1 cellular context compared by ENCODE assay signal in the genomic region with DNA sequence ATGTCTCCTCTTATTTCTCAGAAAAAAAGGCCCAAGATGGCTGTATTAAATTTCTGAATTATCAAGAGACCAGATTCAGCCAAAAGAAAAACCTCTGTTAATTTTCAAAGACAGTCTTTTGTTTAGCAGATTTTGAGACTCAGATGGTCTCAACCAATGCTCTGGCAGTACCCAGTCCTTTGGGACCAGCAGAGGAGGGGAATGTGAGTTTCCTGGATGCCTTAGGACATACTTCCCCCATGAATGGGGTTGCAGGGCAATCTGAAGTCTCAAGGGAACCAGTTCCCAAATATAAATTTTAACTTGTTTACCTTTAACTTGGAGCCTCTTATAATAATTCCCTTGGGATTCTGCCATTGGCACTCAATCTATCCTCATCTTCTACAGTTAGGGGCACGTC.
TF ChIP-seq lines count a peak whose summit lies in the region.

No MANE protein-coding gene starts in this region.

TF ChIP-seq in IMR-90, 13 proteins besides CTCF, POLR2A, EP300 and RAD21:
- TF ChIP-seq MAZ (IDR thresholded peaks at IDR 0.05; ENCODE audit: borderline replicate concordance, low read depth, low read length): no peak
- no peak for TF ChIP-seq CEBPB (IDR thresholded peaks at IDR 0.05; ENCODE audit: low read depth, low read length)
- TF ChIP-seq CHD1 (IDR thresholded peaks at IDR 0.05; ENCODE audit: low read depth, low read length): no peak
